Comparison of ENCODE assay signal across 8 cellular contexts in genomic region chr3:177589921-177590336, GRCh38.
DNase-seq lines count a peak whose midpoint lies in the region; ATAC-seq and TF ChIP-seq lines count a peak whose summit lies in the region.

No MANE protein-coding gene starts in this region.

- H4K91ac ChIP-seq in H9 (ENCODE audit: insufficient read length, low read depth, low read length) = no peak overlapping the region

- H3K79me2 ChIP-seq in H9 (ENCODE audit: insufficient read depth, low read length) = no peaks in the 10 kb centered on the region

- H3K79me1 ChIP-seq in H9 (ENCODE audit: insufficient read depth, low read depth, low read length, poor library complexity, severe bottlenecking) = no peaks in the 10 kb centered on the region

- no peak overlapping the region for H2BK20ac ChIP-seq in H9 (ENCODE audit: low read depth, low read length, poor library complexity, severe bottlenecking)

- no CpG with 5 or more reads among the region's 4 CpGs for WGBS in H9 (ENCODE audit: extremely low coverage, insufficient read length, low lambda C conversion rate)

- POLR2A ChIA-PET in GM10248 (lab: Yijun Ruan, JAX) = no interaction called here
- POLR2A ChIA-PET in activated CD8-positive, alpha-beta T cell treated with anti-CD3 and anti-CD28 coated beads for 36 hours (lab: Charles Lee) = interaction anchor here (0.6 kb wide), 1 partner anchor 570 kb away, joined by 3 read pairs; no protein-coding TSS in a partner anchor
- POLR2A ChIA-PET in activated CD4-positive, alpha-beta memory T cell treated with anti-CD3 and anti-CD28 coated beads, Interleukin-2, amount 10 ng/mL, durations not matched to agents 7 days and 5 days (lab: Charles Lee) = no interaction called here

- H3K4me3 Mint-ChIP-seq in activated CD8-positive, alpha-beta T cell treated with anti-CD3 and anti-CD28 coated beads for 36 hours = no peak overlapping the region
- H3K4me3 Mint-ChIP-seq in glutamatergic neuron (ENCODE audit: unreplicated experiment) (no peak overlapping the region), H9 (no peak overlapping the region)
- H3K4me3 Mint-ChIP-seq in activated CD4-positive, alpha-beta memory T cell treated with anti-CD3 and anti-CD28 coated beads, Interleukin-2, amount 10 ng/mL, durations not matched to agents 7 days and 5 days = no peak overlapping the region

- H3K56ac ChIP-seq in H9 (ENCODE audit: insufficient read length, low read depth, low read length) = no peak overlapping the region

- peak; percentile 64 for ATAC-seq in GM21723 (IDR thresholded peaks at IDR 0.05; ENCODE audit: unreplicated experiment)
- ATAC-seq in activated CD8-positive, alpha-beta T cell treated with anti-CD3 and anti-CD28 coated beads for 36 hours = peak; percentile 84
- peak; percentile 64 to 78 for ATAC-seq in lower lobe of right lung

- no peak overlapping the region for H3K4me3 ChIP-seq in HUES48 (ENCODE audit: low read depth, low read length)
- no peak overlapping the region for H3K4me3 ChIP-seq in lower lobe of right lung

- no peak overlapping the region for H3K23ac ChIP-seq in H9 (ENCODE audit: insufficient read length, low read depth, low read length)

- H3K14ac ChIP-seq in H9 (ENCODE audit: insufficient read depth, low read length) = no peak overlapping the region

- H3K36me3 ChIP-seq in HUES48 (ENCODE audit: control insufficient read depth, insufficient read depth, low read length) (no peaks in the 10 kb centered on the region), lower lobe of right lung (no peaks in the 10 kb centered on the region)

- no peak overlapping the region for H2AK5ac ChIP-seq in H9 (ENCODE audit: insufficient read length, low read length)

- no peaks in the 10 kb centered on the region for H3K27me3 ChIP-seq in HUES48 (ENCODE audit: control insufficient read depth, insufficient read depth, low read length)
- H3K27me3 ChIP-seq in lower lobe of right lung (ENCODE audit: low read depth) = no peaks in the 10 kb centered on the region
- no peaks in the 10 kb centered on the region; the same call in 1 of the 2 replicates for H3K27me3 ChIP-seq in H9 (ENCODE audit: insufficient read depth, low read length)

- H3K4me1 ChIP-seq in HUES48 (ENCODE audit: control insufficient read depth, insufficient read depth, low read length) (peaks cover 14% of the 10 kb centered on the region), lower lobe of right lung (peaks cover 25% of the 10 kb centered on the region), H9 (ENCODE audit: insufficient read depth, low read length) (no peaks in the 10 kb centered on the region; the same call in 1 of the 2 replicates)

- no peak overlapping the region for H3K4me2 ChIP-seq in H9 (ENCODE audit: insufficient read depth, insufficient read length, low read length)

- no peak for TF ChIP-seq CTCF in GM10248 (IDR thresholded peaks at IDR 0.05; ENCODE audit: control extremely low read depth, extremely low read depth, low read depth, missing control alignments)
- TF ChIP-seq CTCF in activated CD8-positive, alpha-beta T cell treated with anti-CD3 and anti-CD28 coated beads for 36 hours (IDR thresholded peaks at IDR 0.05) = no peak
- TF ChIP-seq CTCF in lower lobe of right lung (IDR thresholded peaks at IDR 0.05) = no peak
- no peak for TF ChIP-seq CTCF in glutamatergic neuron (IDR thresholded peaks at IDR 0.05; ENCODE audit: partially characterized antibody, unreplicated experiment)
- TF ChIP-seq CTCF in H9 (conservative IDR thresholded peaks at IDR 0.05) = no peak

- H3K9me3 ChIP-seq in HUES48 (ENCODE audit: control insufficient read depth, insufficient read depth, low read length) (peaks cover 3% of the 10 kb centered on the region; the same call in 1 of the 2 replicates), lower lobe of right lung (no peaks in the 10 kb centered on the region), H9 (ENCODE audit: control insufficient read depth, low read depth, low read length) (no peaks in the 10 kb centered on the region)

- peaks cover 30% of the 10 kb centered on the region for H3K4me1 Mint-ChIP-seq in activated CD8-positive, alpha-beta T cell treated with anti-CD3 and anti-CD28 coated beads for 36 hours (ENCODE audit: low read depth)
- H3K4me1 Mint-ChIP-seq in glutamatergic neuron (ENCODE audit: low read depth, unreplicated experiment) (peaks cover 2% of the 10 kb centered on the region), H9 (peaks cover 15 to 23% of the 10 kb centered on the region in 2 experiments)
- H3K4me1 Mint-ChIP-seq in activated CD4-positive, alpha-beta memory T cell treated with anti-CD3 and anti-CD28 coated beads, Interleukin-2, amount 10 ng/mL, durations not matched to agents 7 days and 5 days = peaks cover 36% of the 10 kb centered on the region

- peak; percentile 34 for DNase-seq in GM10248 (ENCODE audit: extremely low spot score)
- DNase-seq in activated CD8-positive, alpha-beta T cell treated with anti-CD3 and anti-CD28 coated beads for 36 hours = peak; percentile 23
- no peak for DNase-seq in lower lobe of right lung
- DNase-seq in glutamatergic neuron = no peak
- no peak for DNase-seq in activated CD4-positive, alpha-beta memory T cell treated with anti-CD3 and anti-CD28 coated beads, Interleukin-2, amount 10 ng/mL, durations not matched to agents 7 days and 5 days
- DNase-seq in H9 = no peak

- H2BK15ac ChIP-seq in H9 (ENCODE audit: low read depth, low read length) = no peak overlapping the region

- H3T11ph ChIP-seq in H9 (ENCODE audit: low read length) = no peak overlapping the region

- H2BK5ac ChIP-seq in H9 (ENCODE audit: insufficient read length, low read length) = no peak overlapping the region

- no peaks in the 10 kb centered on the region for H3K23me2 ChIP-seq in H9 (ENCODE audit: insufficient read length, low read depth, low read length, poor library complexity, severe bottlenecking)

- CTCF ChIA-PET in GM10248 (lab: Yijun Ruan, JAX) = interaction anchor here (0.7 to 1.6 kb wide), 4 partner anchors 13 to 59 kb away, joined by 3 to 8 read pairs (median 4); no protein-coding TSS in a partner anchor
- CTCF ChIA-PET in activated CD8-positive, alpha-beta T cell treated with anti-CD3 and anti-CD28 coated beads for 36 hours (lab: Charles Lee) = interaction anchor here (1.1 to 1.4 kb wide), 2 partner anchors 29 to 538 kb away, joined by 3 to 4 read pairs; no protein-coding TSS in a partner anchor
- CTCF ChIA-PET in activated CD4-positive, alpha-beta memory T cell treated with anti-CD3 and anti-CD28 coated beads, Interleukin-2, amount 10 ng/mL, durations not matched to agents 7 days and 5 days (lab: Charles Lee) = interaction anchor here (1.0 kb wide), 1 partner anchor 9 kb away, joined by 3 read pairs; no protein-coding TSS in a partner anchor

- peaks cover 4% of the 10 kb centered on the region for H3K9me3 Mint-ChIP-seq in activated CD8-positive, alpha-beta T cell treated with anti-CD3 and anti-CD28 coated beads for 36 hours
- peaks cover 4% of the 10 kb centered on the region for H3K9me3 Mint-ChIP-seq in glutamatergic neuron (ENCODE audit: unreplicated experiment)
- H3K9me3 Mint-ChIP-seq in activated CD4-positive, alpha-beta memory T cell treated with anti-CD3 and anti-CD28 coated beads, Interleukin-2, amount 10 ng/mL, durations not matched to agents 7 days and 5 days = peaks cover 4% of the 10 kb centered on the region
- H3K9me3 Mint-ChIP-seq in H9 = peaks cover 7 to 15% of the 10 kb centered on the region in 2 experiments

- H3K27ac ChIP-seq in HUES48 (ENCODE audit: low read depth, low read length) (peak overlapping the region; percentile 50), lower lobe of right lung (no peak overlapping the region), H9 (ENCODE audit: insufficient read length, low read depth, low read length) (no peak overlapping the region)

- H3K27me3 Mint-ChIP-seq in activated CD8-positive, alpha-beta T cell treated with anti-CD3 and anti-CD28 coated beads for 36 hours = no peaks in the 10 kb centered on the region
- H3K27me3 Mint-ChIP-seq in glutamatergic neuron (ENCODE audit: unreplicated experiment) (no peaks in the 10 kb centered on the region), H9 (ENCODE audit: low read depth) (no peaks in the 10 kb centered on the region; the same call in 1 of the 2 replicates)
- H3K27me3 Mint-ChIP-seq in activated CD4-positive, alpha-beta memory T cell treated with anti-CD3 and anti-CD28 coated beads, Interleukin-2, amount 10 ng/mL, durations not matched to agents 7 days and 5 days = no peaks in the 10 kb centered on the region

- no peaks in the 10 kb centered on the region for H3K36me3 Mint-ChIP-seq in activated CD8-positive, alpha-beta T cell treated with anti-CD3 and anti-CD28 coated beads for 36 hours (ENCODE audit: low read depth)
- peaks cover 8% of the 10 kb centered on the region for H3K36me3 Mint-ChIP-seq in glutamatergic neuron (ENCODE audit: unreplicated experiment)
- H3K36me3 Mint-ChIP-seq in activated CD4-positive, alpha-beta memory T cell treated with anti-CD3 and anti-CD28 coated beads, Interleukin-2, amount 10 ng/mL, durations not matched to agents 7 days and 5 days (ENCODE audit: low read depth) = peaks cover 3% of the 10 kb centered on the region
- peaks cover 2 to 11% (median 5%) of the 10 kb centered on the region in 3 experiments; a peak in 5 of 7 replicates for H3K36me3 Mint-ChIP-seq in H9 (ENCODE audit: insufficient read depth in 1 of 3, low read depth in 3 of 3)

- intact Hi-C loops in activated CD8-positive, alpha-beta T cell treated with anti-CD3 and anti-CD28 coated beads for 36 hours (cut with micrococcal nuclease) = no loop called here
- intact Hi-C loops in lower lobe of right lung (cut with DNase I) = no loop called here

- H4K20me1 ChIP-seq in H9 (ENCODE audit: control insufficient read depth, insufficient read depth, insufficient read length) = no peaks in the 10 kb centered on the region

- no peak overlapping the region for H2AFZ ChIP-seq in H9 (ENCODE audit: low read length)

- H3K9ac ChIP-seq in HUES48 (ENCODE audit: low read depth, low read length) = no peak overlapping the region
- H3K9ac ChIP-seq in H9 (ENCODE audit: extremely low read depth, insufficient read length, low read length) = no peak overlapping the region

- no peak overlapping the region for H3K27ac Mint-ChIP-seq in activated CD8-positive, alpha-beta T cell treated with anti-CD3 and anti-CD28 coated beads for 36 hours
- no peak overlapping the region for H3K27ac Mint-ChIP-seq in glutamatergic neuron (ENCODE audit: unreplicated experiment)
- H3K27ac Mint-ChIP-seq in activated CD4-positive, alpha-beta memory T cell treated with anti-CD3 and anti-CD28 coated beads, Interleukin-2, amount 10 ng/mL, durations not matched to agents 7 days and 5 days = no peak overlapping the region
- H3K27ac Mint-ChIP-seq in H9 = peak overlapping the region in 1 of 3 experiments; percentile 70; a peak in 1 of 7 replicates

- no peak overlapping the region for H3K4ac ChIP-seq in H9 (ENCODE audit: low read depth, low read length)

- no peak overlapping the region for H4K5ac ChIP-seq in H9 (ENCODE audit: insufficient read length, low read depth, low read length)

- no peak overlapping the region for H2BK120ac ChIP-seq in H9 (ENCODE audit: low read depth, low read length, poor library complexity, severe bottlenecking)

- H3K18ac ChIP-seq in H9 (ENCODE audit: insufficient read length, low read depth, low read length) = no peak overlapping the region

- H2BK12ac ChIP-seq in H9 (ENCODE audit: insufficient read length, low read depth, low read length) = no peak overlapping the region

- H4K8ac ChIP-seq in H9 (replicated peaks; ENCODE audit: insufficient read length, low read depth, low read length) = no peak overlapping the region

Comparison
In these comparisons a context has a peak if more than half of its experiments do, and no peak if none do; other contexts are left out.
1. DNase-seq: peak in GM10248 (single experiment) and activated CD8-positive, alpha-beta T cell treated with anti-CD3 and anti-CD28 coated beads for 36 hours (single experiment); none in lower lobe of right lung (single experiment), glutamatergic neuron (single experiment), activated CD4-positive, alpha-beta memory T cell treated with anti-CD3 and anti-CD28 coated beads, Interleukin-2, amount 10 ng/mL, durations not matched to agents 7 days and 5 days (single experiment) and H9 (single experiment).
2. Peak in every context shown above with its lines, with median percentiles within 50 percentile points of each other: ATAC-seq.